20 cellular contexts compared by ENCODE assay signal in genomic region chr10:33358016-33358415, GRCh38. TPM values are rescaled to one million over a fixed set of nuclear protein-coding genes. Genes with fewer than 3 reads are reported as not detected.
"Had no signal": no experiment of that assay in that cellular context is flagged by ENCODE, and none has a peak within 500 bp of the region (broad histone marks: within the 10 kb centered on the region; RNA-seq: fewer than 3 reads in every experiment).

No MANE protein-coding gene starts in this region.

- H3K4me1 ChIP-seq: colonic mucosa, esophagus muscularis mucosa, gastroesophageal sphincter, left lung, lower lobe of right lung had no signal

- H3K4me3 Mint-ChIP-seq: mesothelial cell of epicardium; naive thymus-derived CD8-positive, alpha-beta T cell had no signal

- DNase-seq: colonic mucosa; cortex of kidney; dermis blood vessel endothelial cell; dorsolateral prefrontal cortex; effector CD4-positive, alpha-beta T cell; effector memory CD4-positive, alpha-beta T cell; foreskin keratinocyte; heart left ventricle; left cardiac atrium; left lung; left ventricle myocardium superior; lower lobe of right lung; mesenchymal stem cell; mucosa of descending colon; naive B cell; naive thymus-derived CD8-positive, alpha-beta T cell had no signal

- H3K9me3 ChIP-seq: colonic mucosa, esophagus muscularis mucosa, gastroesophageal sphincter, left lung, lower lobe of right lung, mucosa of descending colon had no signal

- H3K27ac Mint-ChIP-seq: mesothelial cell of epicardium; naive B cell; naive thymus-derived CD8-positive, alpha-beta T cell had no signal

- ATAC-seq: foreskin keratinocyte; gastroesophageal sphincter; heart left ventricle; left cardiac atrium; left lung; left ventricle myocardium superior; lower lobe of right lung; mucosa of descending colon; naive thymus-derived CD8-positive, alpha-beta T cell had no signal

- H3K4me2 ChIP-seq: hepatocyte had no signal

- H3K9me3 Mint-ChIP-seq: naive thymus-derived CD8-positive, alpha-beta T cell had no signal

- H3K4me1 Mint-ChIP-seq: mesothelial cell of epicardium; naive B cell; naive thymus-derived CD8-positive, alpha-beta T cell had no signal

- H3K36me3 Mint-ChIP-seq: mesothelial cell of epicardium; naive B cell; naive thymus-derived CD8-positive, alpha-beta T cell had no signal

- H3K27ac ChIP-seq: colonic mucosa, dorsolateral prefrontal cortex, esophagus muscularis mucosa, foreskin keratinocyte, gastroesophageal sphincter, heart left ventricle, hepatocyte, left lung, lower lobe of right lung had no signal

- H3K36me3 ChIP-seq: colonic mucosa, esophagus muscularis mucosa, gastroesophageal sphincter, heart left ventricle, left lung, lower lobe of right lung had no signal

- H3K4me3 ChIP-seq: colonic mucosa, dorsolateral prefrontal cortex, esophagus muscularis mucosa, gastroesophageal sphincter, heart left ventricle, hepatocyte, left lung, lower lobe of right lung, mucosa of descending colon had no signal

- H2AFZ ChIP-seq: hepatocyte had no signal

- H3K27me3 ChIP-seq: colonic mucosa, dorsolateral prefrontal cortex, esophagus muscularis mucosa, foreskin keratinocyte, gastroesophageal sphincter, heart left ventricle, hepatocyte, left lung had no signal

RNA-seq across cellular contexts. Expression of gene NRP1, which starts 23.5 kb away (rescaled TPM):
- polyA plus RNA-seq: naive thymus-derived CD8-positive, alpha-beta T cell had no signal
